ENCODE assay signal across 8 cellular contexts in genomic region chr6:168411793-168412192, GRCh38. TPM values are rescaled to one million over a fixed set of nuclear protein-coding genes. Genes with fewer than 3 reads are reported as not detected.
"Had no signal": no experiment of that assay in that cellular context is flagged by ENCODE, and none has a peak within 500 bp of the region (broad histone marks: within the 10 kb centered on the region; RNA-seq: fewer than 3 reads in every experiment).

No MANE protein-coding gene starts in this region.

- ATAC-seq: GM23338, HepG2 had no signal

- H3K4me1 Mint-ChIP-seq: GM23338, H9, IgD-negative memory B cell had no signal

- H3K27ac ChIP-seq: HL-60 had no signal

- H3K4me3 ChIP-seq: GM23338 had no signal

- H3K27me3 Mint-ChIP-seq: IgD-negative memory B cell had no signal

- H3K27ac Mint-ChIP-seq: GM23338, H9, IgD-negative memory B cell had no signal

- H3K9me3 Mint-ChIP-seq: GM23338, H9 had no signal

- DNase-seq: H9, HCEC 1CT, KBM-7 had no signal

- H3K4me3 Mint-ChIP-seq: GM23338, H9, IgD-negative memory B cell had no signal

- H3K36me3 Mint-ChIP-seq: IgD-negative memory B cell had no signal

RNA-seq across cellular contexts. Expression of gene SMOC2, which starts 29.2 kb away (rescaled TPM):
- total RNA-seq: HepG2, HT1080 had no signal
- polyA plus RNA-seq: HepG2, IgD-negative memory B cell had no signal
